In genomic region chr17:41386227-41386626, GRCh38 we compare ENCODE assay signal across 35 cellular contexts.
"Had no signal": no experiment of that assay in that cellular context is flagged by ENCODE, and none has a peak within 500 bp of the region (broad histone marks: within the 10 kb centered on the region; RNA-seq: fewer than 3 reads in every experiment).

No MANE protein-coding gene starts in this region.

- H3K4me2 ChIP-seq: KMS-11 had no signal

- H3K36me3 ChIP-seq: MG63 had no signal

- H3K4me3 ChIP-seq: MG63 had no signal

- DNase-seq: Karpas-422, Kasumi-1, MG63, MM.1S, MV-4-11, NCI-H1048, NCI-H1092, NCI-H1092 treated with DMSO at 0.1 percent for 48 hours, NCI-H1105, NCI-H1105 treated with DMSO at 0.1 percent for 48 hours, NCI-H1417, NCI-H1417 treated with DMSO at 0.1 percent for 48 hours, NCI-H1436, NCI-H1436 treated with DMSO at 0.1 percent for 48 hours, NCI-H146, NCI-H1694, NCI-H1694 treated with DMSO at 0.1 percent for 48 hours, NCI-H187, NCI-H187 treated with DMSO at 0.1 percent for 48 hours, NCI-H1930, NCI-H2029, NCI-H2081 treated with DMSO at 0.1 percent for 48 hours, NCI-H2107, NCI-H2171, NCI-H2171 treated with DMSO at 0.1 percent for 48 hours, NCI-H2227 treated with DMSO at 0.1 percent for 48 hours, NCI-H226, NCI-H345, NCI-H446, NCI-H446 treated with DMSO at 0.1 percent for 48 hours, NCI-H510A, NCI-H510A treated with DMSO at 0.1 percent for 48 hours, NCI-H524, NCI-H524 treated with DMSO at 0.1 percent for 48 hours had no signal

- H3K27ac ChIP-seq: KMS-11 had no signal
